ENCODE assay signal across 9 cellular contexts in the genomic region with DNA sequence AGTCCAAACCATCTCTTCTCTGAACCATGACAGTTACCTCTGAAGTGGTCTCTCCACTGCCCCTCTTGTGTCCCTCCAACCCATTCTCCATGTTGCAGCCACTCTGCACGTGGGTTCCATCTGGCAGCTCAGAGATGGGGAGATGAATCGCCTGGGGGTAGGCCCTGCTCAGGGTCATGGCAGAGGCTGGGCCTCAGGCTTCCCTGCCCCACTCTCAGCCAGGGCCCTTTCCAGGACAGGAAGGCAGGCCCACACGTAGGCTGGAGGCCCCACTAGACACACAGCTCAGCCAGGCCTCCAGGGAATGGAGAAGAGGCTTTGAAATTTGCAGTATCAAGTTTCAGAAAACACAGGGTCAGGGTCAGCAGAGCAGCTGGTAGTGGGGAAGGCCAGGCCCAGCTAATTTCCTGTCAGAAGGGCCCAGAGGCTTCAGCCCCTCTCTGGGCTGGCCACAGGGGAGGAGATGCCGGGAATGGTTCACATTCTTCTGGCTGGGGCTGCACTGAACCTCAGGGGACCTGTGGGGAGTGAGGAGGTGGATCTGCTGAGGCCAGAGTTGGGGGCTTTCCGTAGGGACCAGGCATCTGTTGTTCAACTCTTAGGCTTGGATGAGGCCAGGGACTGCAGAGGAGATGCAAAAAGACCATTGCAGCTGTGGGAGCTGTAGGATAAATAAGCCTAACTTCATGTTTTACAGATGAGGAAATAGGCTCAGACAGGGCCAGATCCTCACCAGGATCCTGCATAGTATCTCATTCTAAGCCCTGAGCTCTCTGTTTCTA.
DNase-seq lines count a peak whose midpoint lies in the region; ATAC-seq lines count a peak whose summit lies in the region.
"Had no signal": no experiment of that assay in that cellular context is flagged by ENCODE, and none has a peak within 500 bp of the region (broad histone marks: within the 10 kb centered on the region; RNA-seq: fewer than 3 reads in every experiment).

No MANE protein-coding gene starts in this region.

- H3K27me3 ChIP-seq in SJSA1 (replicated peaks) (no peaks in the 10 kb centered on the region), stomach smooth muscle (ENCODE audit: control insufficient read depth in 1 of 2, insufficient read depth in 2 of 2, low read length in 2 of 2) (no peaks in the 10 kb centered on the region)

- ATAC-seq in GM21825 (IDR thresholded peaks at IDR 0.05; ENCODE audit: unreplicated experiment): peak; percentile 44
- ATAC-seq in left ventricle myocardium superior: peak; percentile 88
- ATAC-seq in HG03280 (IDR thresholded peaks at IDR 0.05; ENCODE audit: unreplicated experiment): no peak
- no peak for ATAC-seq in GM19467 (IDR thresholded peaks at IDR 0.05; ENCODE audit: unreplicated experiment)

- peak; percentile 63 to 64 for DNase-seq in SJSA1 (ENCODE audit: low read depth in 1 of 2, low spot score in 2 of 2)
- DNase-seq in left ventricle myocardium superior: peak; percentile 77
- no peak for DNase-seq in nucleus accumbens (lab: John Stamatoyannopoulos, UW)
- no peak for DNase-seq in putamen (ENCODE audit: low spot score)

- H3K36me3 ChIP-seq in SJSA1 (no peaks in the 10 kb centered on the region), stomach smooth muscle (ENCODE audit: control insufficient read depth in 2 of 2, insufficient read depth in 2 of 2, low read length in 2 of 2) (peaks cover 0 to 2% of the 10 kb centered on the region in 2 donors)

- H3K4me3 ChIP-seq in SJSA1 (no peak overlapping the region), stomach smooth muscle (ENCODE audit: low read length in 2 of 2) (no peak overlapping the region)
- H3K4me3 ChIP-seq: PC-9 had no signal

- H3K27ac ChIP-seq in SJSA1 (peak overlapping the region; percentile 52), stomach smooth muscle (ENCODE audit: low read length) (peak overlapping the region; percentile 18)
- H3K27ac ChIP-seq: PC-9 had no signal

- H3K4me1 ChIP-seq in SJSA1 (replicated peaks) (peaks cover 19% of the 10 kb centered on the region), stomach smooth muscle (ENCODE audit: control insufficient read depth, insufficient read depth, low read length) (peaks cover 16% of the 10 kb centered on the region)

- intact Hi-C loops in left ventricle myocardium superior (cut with micrococcal nuclease): no loop called here

- H3K9ac ChIP-seq in stomach smooth muscle (ENCODE audit: low read length in 2 of 2): peak overlapping the region in 1 of 2 donors; percentile 29

- no peaks in the 10 kb centered on the region for H3K9me3 ChIP-seq in SJSA1 (replicated peaks)
- no peaks in the 10 kb centered on the region for H3K9me3 ChIP-seq in stomach smooth muscle (ENCODE audit: control insufficient read depth in 2 of 2, low read length in 2 of 2)

Comparison
In these comparisons a context has a peak if more than half of its experiments do, and no peak if none do; other contexts are left out.
1. ATAC-seq: peak in GM21825 (single experiment) and left ventricle myocardium superior (single experiment); none in HG03280 (single experiment) and GM19467 (single experiment).
2. DNase-seq: peak in SJSA1 (2 of 2) and left ventricle myocardium superior (single experiment); none in nucleus accumbens (0 of 56) and putamen (single experiment).